In the genomic region with DNA sequence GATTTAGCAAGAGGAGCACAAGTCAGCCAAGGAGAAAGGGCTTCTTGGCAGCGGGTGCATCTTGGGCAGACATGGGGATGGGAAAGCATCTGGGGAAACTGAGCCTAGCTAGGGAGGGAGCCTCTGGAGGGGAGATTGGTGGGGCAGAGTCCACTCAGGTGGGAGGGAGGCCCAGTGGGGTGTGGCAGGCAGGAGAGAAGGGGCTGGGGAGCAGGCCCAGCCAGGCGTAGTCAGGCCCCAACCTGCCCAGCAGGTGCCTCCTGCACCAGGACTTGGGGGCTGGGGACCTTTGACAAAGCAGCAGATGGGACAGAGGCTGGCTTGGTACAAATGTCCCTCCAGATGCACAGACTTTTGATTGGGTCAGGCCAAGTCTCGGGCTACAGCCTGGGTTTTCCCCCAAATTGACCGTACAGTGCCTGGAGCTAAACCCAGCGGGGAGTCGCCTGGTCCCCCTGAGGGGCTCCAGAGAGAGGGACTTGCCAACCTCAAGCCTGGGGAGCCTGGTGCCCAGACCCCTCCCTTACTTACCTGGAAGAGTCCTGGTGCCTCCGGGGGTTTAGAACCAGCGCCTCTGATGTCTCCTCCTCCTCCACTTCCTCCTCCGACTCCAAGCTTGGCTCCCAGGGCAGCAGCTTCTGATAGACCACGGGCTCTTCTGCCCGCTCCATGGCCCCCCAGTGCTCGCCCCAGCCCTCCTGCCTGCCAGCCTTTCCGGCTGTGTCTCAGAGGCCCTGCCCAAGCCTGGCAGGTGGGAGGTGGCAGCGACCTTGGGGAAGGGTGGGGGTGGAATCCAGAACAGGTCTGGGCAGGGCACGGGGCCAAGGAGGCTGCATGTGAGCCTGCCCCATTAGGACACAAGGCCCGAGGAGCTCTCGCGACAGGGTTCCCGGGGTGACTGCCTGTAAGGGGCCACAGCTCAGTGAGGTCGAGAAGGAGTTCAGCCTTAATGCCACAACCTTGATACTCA, we compare ENCODE assay signal across 1 cellular context.
TF ChIP-seq lines count a peak whose summit lies in the region.

A gene with protein sequence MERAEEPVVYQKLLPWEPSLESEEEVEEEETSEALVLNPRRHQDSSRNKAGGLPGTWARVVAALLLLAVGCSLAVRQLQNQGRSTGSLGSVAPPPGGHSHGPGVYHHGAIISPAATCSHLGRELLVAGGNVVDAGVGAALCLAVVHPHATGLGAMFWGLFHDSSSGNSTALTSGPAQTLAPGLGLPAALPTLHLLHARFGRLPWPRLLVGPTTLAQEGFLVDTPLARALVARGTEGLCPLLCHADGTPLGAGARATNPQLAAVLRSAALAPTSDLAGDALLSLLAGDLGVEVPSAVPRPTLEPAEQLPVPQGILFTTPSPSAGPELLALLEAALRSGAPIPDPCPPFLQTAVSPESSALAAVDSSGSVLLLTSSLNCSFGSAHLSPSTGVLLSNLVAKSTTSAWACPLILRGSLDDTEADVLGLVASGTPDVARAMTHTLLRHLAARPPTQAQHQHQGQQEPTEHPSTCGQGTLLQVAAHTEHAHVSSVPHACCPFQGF (minus strand): TSS at position 727 of the 970 bp plus-strand sequence. CDS start 56 bp downstream, at position 671.

TF ChIP-seq in H1, 55 proteins besides CTCF, POLR2A, EP300 and RAD21:
- TF ChIP-seq HDAC2 (IDR thresholded peaks at IDR 0.05; ENCODE audit: borderline replicate concordance in 1 of 2, low read depth in 2 of 2, low read length in 2 of 2): no peak
- TF ChIP-seq CBX8 (IDR thresholded peaks at IDR 0.05; ENCODE audit: borderline replicate concordance, low read depth, low read length): no peak
- no peak for TF ChIP-seq NANOG (IDR thresholded peaks at IDR 0.05; ENCODE audit: insufficient read depth, low read depth, low read length, poor library complexity, severe bottlenecking)
- TF ChIP-seq PHF8 (conservative IDR thresholded peaks at IDR 0.05; ENCODE audit: low read depth, low read length): no peak
- TF ChIP-seq CEBPB (IDR thresholded peaks at IDR 0.05; ENCODE audit: low read depth, low read length): no peak
- no peak for TF ChIP-seq YY1 (IDR thresholded peaks at IDR 0.05; ENCODE audit: low read depth, low read length)
- TF ChIP-seq KDM1A (IDR thresholded peaks at IDR 0.05; ENCODE audit: borderline replicate concordance, low read length): no peak
- TF ChIP-seq CHD1 (IDR thresholded peaks at IDR 0.05; ENCODE audit: low read depth, low read length): no peak
- no peak for TF ChIP-seq SP2 (IDR thresholded peaks at IDR 0.05; ENCODE audit: low read length)
- TF ChIP-seq ZNF274 (IDR thresholded peaks at IDR 0.05; ENCODE audit: borderline replicate concordance, extremely low read depth, low read length): no peak
- TF ChIP-seq, protein P1, sequence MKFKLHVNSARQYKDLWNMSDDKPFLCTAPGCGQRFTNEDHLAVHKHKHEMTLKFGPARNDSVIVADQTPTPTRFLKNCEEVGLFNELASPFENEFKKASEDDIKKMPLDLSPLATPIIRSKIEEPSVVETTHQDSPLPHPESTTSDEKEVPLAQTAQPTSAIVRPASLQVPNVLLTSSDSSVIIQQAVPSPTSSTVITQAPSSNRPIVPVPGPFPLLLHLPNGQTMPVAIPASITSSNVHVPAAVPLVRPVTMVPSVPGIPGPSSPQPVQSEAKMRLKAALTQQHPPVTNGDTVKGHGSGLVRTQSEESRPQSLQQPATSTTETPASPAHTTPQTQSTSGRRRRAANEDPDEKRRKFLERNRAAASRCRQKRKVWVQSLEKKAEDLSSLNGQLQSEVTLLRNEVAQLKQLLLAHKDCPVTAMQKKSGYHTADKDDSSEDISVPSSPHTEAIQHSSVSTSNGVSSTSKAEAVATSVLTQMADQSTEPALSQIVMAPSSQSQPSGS (IDR thresholded peaks at IDR 0.05; ENCODE audit: low read length): no peak
- TF ChIP-seq FOSL1 (IDR thresholded peaks at IDR 0.05; ENCODE audit: insufficient read depth, low read depth, low read length): no peak
- TF ChIP-seq KDM5A (IDR thresholded peaks at IDR 0.05; ENCODE audit: low read length): no peak
- TF ChIP-seq RXRA (IDR thresholded peaks at IDR 0.05; ENCODE audit: insufficient read depth, low read depth, low read length): no peak
- TF ChIP-seq SIN3A (conservative IDR thresholded peaks at IDR 0.05 in 1 of 2, IDR thresholded peaks at IDR 0.05 in 1 of 2; ENCODE audit: low read depth in 1 of 2, low read length in 2 of 2): no peak
- TF ChIP-seq SP1 (IDR thresholded peaks at IDR 0.05; ENCODE audit: low read depth, low read length): no peak
- TF ChIP-seq SP4 (IDR thresholded peaks at IDR 0.05; ENCODE audit: low read length): no peak
- TF ChIP-seq POLR2AphosphoS5 (IDR thresholded peaks at IDR 0.05; ENCODE audit: low read depth, low read length): no peak
- TF ChIP-seq RNF2 (IDR thresholded peaks at IDR 0.05; ENCODE audit: borderline replicate concordance, low read depth, low read length, missing control alignments, poor library complexity, severe bottlenecking): no peak
- TF ChIP-seq, protein P2, sequence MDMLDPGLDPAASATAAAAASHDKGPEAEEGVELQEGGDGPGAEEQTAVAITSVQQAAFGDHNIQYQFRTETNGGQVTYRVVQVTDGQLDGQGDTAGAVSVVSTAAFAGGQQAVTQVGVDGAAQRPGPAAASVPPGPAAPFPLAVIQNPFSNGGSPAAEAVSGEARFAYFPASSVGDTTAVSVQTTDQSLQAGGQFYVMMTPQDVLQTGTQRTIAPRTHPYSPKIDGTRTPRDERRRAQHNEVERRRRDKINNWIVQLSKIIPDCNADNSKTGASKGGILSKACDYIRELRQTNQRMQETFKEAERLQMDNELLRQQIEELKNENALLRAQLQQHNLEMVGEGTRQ (IDR thresholded peaks at IDR 0.05; ENCODE audit: low read length): no peak
